In genomic region chr6:125821825-125822281, GRCh38 we compare ENCODE assay signal across 2 cellular contexts.
TF ChIP-seq lines count a peak whose summit lies in the region.

No MANE protein-coding gene starts in this region.

TF ChIP-seq in GM12878, 131 proteins besides CTCF, POLR2A, EP300 and RAD21 (continued from another document):
- TF ChIP-seq CEBPB (IDR thresholded peaks at IDR 0.05; ENCODE audit: borderline replicate concordance in 1 of 2, low read depth in 2 of 2, low read length in 2 of 2) (no peak), IKZF1 (conservative IDR thresholded peaks at IDR 0.05) (peak; percentile 51), SP1 (IDR thresholded peaks at IDR 0.05; ENCODE audit: low read depth, low read length) (no peak), MTA2 (IDR thresholded peaks at IDR 0.05; ENCODE audit: low read depth) (peak; percentile 34; the same call in 1 of the 2 replicates), MLLT1 (IDR thresholded peaks at IDR 0.05) (no peak), SPI1 (IDR thresholded peaks at IDR 0.05; ENCODE audit: borderline replicate concordance, insufficient read depth, low read depth, low read length) (no peak)

TF ChIP-seq in liver, 16 proteins besides CTCF, POLR2A, EP300 and RAD21:
- TF ChIP-seq ZBTB33 (IDR thresholded peaks at IDR 0.05) (peak; percentile 20), FOXA2 (IDR thresholded peaks at IDR 0.05) (no peak), MAX (IDR thresholded peaks at IDR 0.05) (peak; percentile 73), YY1 (IDR thresholded peaks at IDR 0.05) (peak; percentile 85), EGR1 (IDR thresholded peaks at IDR 0.05; ENCODE audit: low read depth in 2 of 2) (peak in 1 of 2 donors; percentile 19), JUND (IDR thresholded peaks at IDR 0.05) (peak in 1 of 2 donors; percentile 41), REST (IDR thresholded peaks at IDR 0.05) (peak; percentile 48), GABPA (IDR thresholded peaks at IDR 0.05 in 1 of 2, conservative IDR thresholded peaks at IDR 0.05 in 1 of 2) (no peak), NR2F2 (IDR thresholded peaks at IDR 0.05) (peak; percentile 84), FOXA1 (IDR thresholded peaks at IDR 0.05) (no peak), SP1 (IDR thresholded peaks at IDR 0.05) (peak; percentile 86), HNF4A (conservative IDR thresholded peaks at IDR 0.05) (peak; percentile 93), RXRA (IDR thresholded peaks at IDR 0.05) (peak; percentile 73 to 78), HNF4G (IDR thresholded peaks at IDR 0.05) (peak; percentile 81)
TF ChIP-seq in liver: peak in this region for 11.
